ENCODE assay signal across 1 cellular context in genomic region chr16:50310308-50311133, GRCh38.
A peak's percentile ranks its signal among the peaks of the same experiment; 100 is the strongest.
TF ChIP-seq lines count a peak whose summit lies in the region.

No MANE protein-coding gene starts in this region.

TF ChIP-seq in HepG2, 621 proteins besides CTCF, POLR2A, EP300 and RAD21 (continued from another document and continues in another):
- TF ChIP-seq ZBTB46 (CRISPR knock-in tag; IDR thresholded peaks at IDR 0.05; ENCODE audit: borderline replicate concordance) (no peak), ZNF234 (CRISPR knock-in tag; conservative IDR thresholded peaks at IDR 0.05) (no peak), SOX5 (CRISPR knock-in tag; IDR thresholded peaks at IDR 0.05; ENCODE audit: borderline replicate concordance) (no peak), SETDB1 (CRISPR knock-in tag; IDR thresholded peaks at IDR 0.05; ENCODE audit: borderline replicate concordance) (no peak), KDM2A (CRISPR knock-in tag; IDR thresholded peaks at IDR 0.05; ENCODE audit: borderline replicate concordance, low read depth) (peak; percentile 80), PAXIP1 (CRISPR knock-in tag; conservative IDR thresholded peaks at IDR 0.05) (0 out of 2 replicates have a peak, but pooled peaks have one; percentile 4), ZNF83 (CRISPR knock-in tag; IDR thresholded peaks at IDR 0.05; ENCODE audit: borderline replicate concordance) (peak; percentile 93), MAX (IDR thresholded peaks at IDR 0.05) (peak; percentile 39; the same call in 1 of the 2 replicates), ZNF672 (CRISPR knock-in tag; IDR thresholded peaks at IDR 0.05) (no peak), ERF (CRISPR knock-in tag; IDR thresholded peaks at IDR 0.05) (no peak), TBP (CRISPR knock-in tag; IDR thresholded peaks at IDR 0.05) (no peak), CENPT (CRISPR knock-in tag; IDR thresholded peaks at IDR 0.05; ENCODE audit: low read depth) (0 out of 2 replicates have a peak, but pooled peaks have one; percentile 41), ZNF790 (CRISPR knock-in tag; IDR thresholded peaks at IDR 0.05; ENCODE audit: borderline replicate concordance) (no peak), KLF9 (CRISPR knock-in tag; IDR thresholded peaks at IDR 0.05; ENCODE audit: low read depth) (no peak), ZNF263 (CRISPR knock-in tag; IDR thresholded peaks at IDR 0.05) (no peak), ZNF709 (CRISPR knock-in tag; IDR thresholded peaks at IDR 0.05) (no peak), NCOR1 (IDR thresholded peaks at IDR 0.05; ENCODE audit: borderline replicate concordance, low read length) (0 out of 2 replicates have a peak, but pooled peaks have one; percentile 2), ZNF225 (CRISPR knock-in tag; IDR thresholded peaks at IDR 0.05) (peak; percentile 48; the same call in 1 of the 2 replicates), ZHX1 (CRISPR knock-in tag; IDR thresholded peaks at IDR 0.05; ENCODE audit: low read depth) (no peak), ZNF687 (CRISPR knock-in tag; IDR thresholded peaks at IDR 0.05) (no peak), CREBL2 (CRISPR knock-in tag; IDR thresholded peaks at IDR 0.05; ENCODE audit: borderline replicate concordance) (no peak), DNMT3B (CRISPR knock-in tag; conservative IDR thresholded peaks at IDR 0.05) (no peak), ZNF720 (CRISPR knock-in tag; IDR thresholded peaks at IDR 0.05) (no peak), MBD4 (IDR thresholded peaks at IDR 0.05; ENCODE audit: borderline replicate concordance, low read length) (no peak), ZNF678 (CRISPR knock-in tag; IDR thresholded peaks at IDR 0.05) (no peak), NR0B2 (CRISPR knock-in tag; IDR thresholded peaks at IDR 0.05) (no peak), FOXP4 (CRISPR knock-in tag; IDR thresholded peaks at IDR 0.05) (no peak), CERS6 (CRISPR knock-in tag; IDR thresholded peaks at IDR 0.05) (no peak), IRF9 (CRISPR knock-in tag; IDR thresholded peaks at IDR 0.05; ENCODE audit: borderline replicate concordance) (no peak), ZNF563 (CRISPR knock-in tag; IDR thresholded peaks at IDR 0.05) (no peak), GABPB1 (CRISPR knock-in tag; IDR thresholded peaks at IDR 0.05) (0 out of 2 replicates have a peak, but pooled peaks have one; percentile 10), ZMAT5 (CRISPR knock-in tag; IDR thresholded peaks at IDR 0.05; ENCODE audit: borderline replicate concordance, low read depth) (no peak), SRF (IDR thresholded peaks at IDR 0.05; ENCODE audit: low read depth, low read length) (no peak), ZNF569 (CRISPR knock-in tag; IDR thresholded peaks at IDR 0.05; ENCODE audit: borderline replicate concordance) (no peak), ZNF12 (CRISPR knock-in tag; IDR thresholded peaks at IDR 0.05) (no peak), ZFP82 (CRISPR knock-in tag; IDR thresholded peaks at IDR 0.05; ENCODE audit: borderline replicate concordance) (no peak), GATAD2A (CRISPR knock-in tag; IDR thresholded peaks at IDR 0.05) (no peak)
